Comparison of ENCODE assay signal across 11 cellular contexts in the genomic region with DNA sequence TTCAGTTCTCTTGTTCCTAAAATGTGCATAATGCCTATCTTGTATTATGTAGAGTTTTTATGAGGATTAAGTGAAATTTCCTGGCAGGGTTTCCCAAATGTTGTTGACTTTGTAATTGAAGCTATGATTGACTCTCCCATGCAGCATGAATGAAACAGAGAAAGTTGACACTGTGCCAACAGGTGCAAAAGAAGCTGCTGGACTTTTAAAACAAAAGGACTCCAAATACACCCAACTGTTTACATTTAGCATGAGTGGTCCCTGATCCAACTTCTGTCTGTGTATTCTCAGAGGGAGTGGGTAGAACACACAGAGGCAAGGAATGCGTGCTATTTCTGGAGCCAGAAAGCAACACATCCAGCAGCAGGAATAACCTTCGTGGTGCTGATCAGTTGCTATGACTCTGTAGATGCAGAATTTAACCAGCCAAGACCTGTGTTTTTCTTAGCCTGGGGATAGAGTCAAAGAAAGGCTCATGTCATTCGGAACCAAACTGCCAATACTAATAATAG. TPM values are rescaled to one million over a fixed set of nuclear protein-coding genes. Genes with fewer than 3 reads are reported as not detected.
DNase-seq lines count a peak whose midpoint lies in the region; ATAC-seq and TF ChIP-seq lines count a peak whose summit lies in the region.
"Had no signal": no experiment of that assay in that cellular context is flagged by ENCODE, and none has a peak within 500 bp of the region (broad histone marks: within the 10 kb centered on the region; RNA-seq: fewer than 3 reads in every experiment).

No MANE protein-coding gene starts in this region.

- H3K4me3 Mint-ChIP-seq in activated CD4-positive, alpha-beta T cell treated with anti-CD3 and anti-CD28 coated beads for 36 hours = no peak overlapping the region
- H3K4me3 Mint-ChIP-seq: activated naive CD8-positive, alpha-beta T cell treated with anti-CD3 and anti-CD28 coated beads, Interleukin-2, amount 10 ng/mL, durations not matched to agents 7 days and 5 days; H9 had no signal

- H3K4me2 ChIP-seq in GM23248 (ENCODE audit: unreplicated experiment) = no peak overlapping the region

- CTCF ChIA-PET in activated CD4-positive, alpha-beta T cell treated with anti-CD3 and anti-CD28 coated beads for 36 hours (lab: Charles Lee) = interaction anchor here (0.6 kb wide), 1 partner anchor 538 kb away, joined by 3 read pairs; no protein-coding TSS in a partner anchor

- intact Hi-C loops in psoas muscle (cut with DNase I) = no loop called here
- intact Hi-C loops in activated CD4-positive, alpha-beta T cell treated with anti-CD3 and anti-CD28 coated beads for 36 hours (cut with DNase I, micrococcal nuclease) = no loop called here

- H3K79me2 ChIP-seq in GM23248 (ENCODE audit: insufficient read depth) = no peaks in the 10 kb centered on the region

- H3K9me3 ChIP-seq in GM23248 (ENCODE audit: low read depth) (no peaks in the 10 kb centered on the region), psoas muscle (no peaks in the 10 kb centered on the region)
- H3K9me3 ChIP-seq: vagina had no signal

- no peaks in the 10 kb centered on the region for H4K20me1 ChIP-seq in GM23248 (ENCODE audit: insufficient read depth)

- in situ Hi-C loops in GM23248 (cut with MboI) = no loop called here

- H3K9me3 Mint-ChIP-seq in activated CD4-positive, alpha-beta T cell treated with anti-CD3 and anti-CD28 coated beads for 36 hours (ENCODE audit: low read depth) = no peaks in the 10 kb centered on the region
- H3K9me3 Mint-ChIP-seq: activated naive CD8-positive, alpha-beta T cell treated with anti-CD3 and anti-CD28 coated beads, Interleukin-2, amount 10 ng/mL, durations not matched to agents 7 days and 5 days; H9 had no signal

- DNase-seq in GM23248 = peak; percentile 72
- peak; percentile 73 for DNase-seq in NCI-H2196 (lab: John Stamatoyannopoulos, UW; ENCODE audit: unreplicated experiment)
- peak; percentile 20 to 24 for DNase-seq in dermis microvascular lymphatic vessel endothelial cell (ENCODE audit: low read depth in 2 of 2)
- no peak for DNase-seq in psoas muscle
- no peak for DNase-seq in substantia nigra (lab: John Stamatoyannopoulos, UW)
- no peak for DNase-seq in activated CD4-positive, alpha-beta T cell treated with anti-CD3 and anti-CD28 coated beads for 36 hours
- DNase-seq: activated naive CD8-positive, alpha-beta T cell treated with anti-CD3 and anti-CD28 coated beads, Interleukin-2, amount 10 ng/mL, durations not matched to agents 7 days and 5 days; H9 had no signal

- POLR2A ChIA-PET in activated CD4-positive, alpha-beta T cell treated with anti-CD3 and anti-CD28 coated beads for 36 hours (lab: Charles Lee) = no interaction called here

- peaks cover 5% of the 10 kb centered on the region for H3K27me3 Mint-ChIP-seq in activated CD4-positive, alpha-beta T cell treated with anti-CD3 and anti-CD28 coated beads for 36 hours

- no peak overlapping the region for H2AFZ ChIP-seq in GM23248

- no peak overlapping the region for H3K27ac Mint-ChIP-seq in activated CD4-positive, alpha-beta T cell treated with anti-CD3 and anti-CD28 coated beads for 36 hours
- H3K27ac Mint-ChIP-seq: activated naive CD8-positive, alpha-beta T cell treated with anti-CD3 and anti-CD28 coated beads, Interleukin-2, amount 10 ng/mL, durations not matched to agents 7 days and 5 days; H9 had no signal

- H3K36me3 ChIP-seq in GM23248 (ENCODE audit: low read depth) (no peaks in the 10 kb centered on the region), psoas muscle (ENCODE audit: insufficient read depth in 1 of 2, low read depth in 1 of 2) (no peaks in the 10 kb centered on the region)
- H3K36me3 ChIP-seq: vagina had no signal

- H3K36me3 Mint-ChIP-seq in activated CD4-positive, alpha-beta T cell treated with anti-CD3 and anti-CD28 coated beads for 36 hours (ENCODE audit: low read depth) = no peaks in the 10 kb centered on the region
- H3K36me3 Mint-ChIP-seq: activated naive CD8-positive, alpha-beta T cell treated with anti-CD3 and anti-CD28 coated beads, Interleukin-2, amount 10 ng/mL, durations not matched to agents 7 days and 5 days had no signal

- no peaks in the 10 kb centered on the region for H3K9me2 ChIP-seq in GM23248 (ENCODE audit: insufficient read depth)

- 58 to 60% methylated on average over 3 of the region's 3 CpGs for WGBS in GM23248 (ENCODE audit: low coverage in 1 of 2, low lambda C conversion rate in 2 of 2, missing lambda C conversion rate in 2 of 2), 2 experiments
- WGBS in psoas muscle, 3 donors = 21 to 34% (median 24%) methylated on average over 3 of the region's 3 CpGs

- H3K27ac ChIP-seq in GM23248 = no peak overlapping the region
- H3K27ac ChIP-seq in psoas muscle = peak overlapping the region; percentile 71
- no peak overlapping the region for H3K27ac ChIP-seq in substantia nigra (ENCODE audit: low read depth, low read length, poor library complexity, severe bottlenecking)
- H3K27ac ChIP-seq: vagina had no signal

- no peak overlapping the region for H3K9ac ChIP-seq in GM23248

- ATAC-seq in psoas muscle (peak; percentile 43 to 63 (median 51)), GM18868 (IDR thresholded peaks at IDR 0.05; ENCODE audit: unreplicated experiment) (no peak), HG03342 (IDR thresholded peaks at IDR 0.05; ENCODE audit: unreplicated experiment) (no peak)
- no peak for ATAC-seq in activated CD4-positive, alpha-beta T cell treated with anti-CD3 and anti-CD28 coated beads for 36 hours

- H3K27me3 ChIP-seq in GM23248 (replicated peaks; ENCODE audit: insufficient read depth) = no peaks in the 10 kb centered on the region
- H3K27me3 ChIP-seq in psoas muscle (ENCODE audit: insufficient read depth in 3 of 3, low read length in 2 of 3) = no peaks in the 10 kb centered on the region
- H3K27me3 ChIP-seq: vagina had no signal

- H3K4me1 Mint-ChIP-seq in activated CD4-positive, alpha-beta T cell treated with anti-CD3 and anti-CD28 coated beads for 36 hours = no peaks in the 10 kb centered on the region
- H3K4me1 Mint-ChIP-seq: activated naive CD8-positive, alpha-beta T cell treated with anti-CD3 and anti-CD28 coated beads, Interleukin-2, amount 10 ng/mL, durations not matched to agents 7 days and 5 days had no signal

- H3K4me1 ChIP-seq in GM23248 (ENCODE audit: insufficient read depth) (peaks cover 4% of the 10 kb centered on the region; the same call in 1 of the 2 replicates), psoas muscle (peaks cover 14% of the 10 kb centered on the region)

- no peak overlapping the region for H3K4me3 ChIP-seq in GM23248
- H3K4me3 ChIP-seq in psoas muscle = no peak overlapping the region
- H3K4me3 ChIP-seq: vagina had no signal

- H3F3A ChIP-seq in GM23248 (ENCODE audit: insufficient read depth) = 0 out of 2 replicates have a peak, but pooled peaks cover 5% of the 10 kb centered on the region

- TF ChIP-seq CTCF in psoas muscle (IDR thresholded peaks at IDR 0.05) = no peak

RNA-seq across cellular contexts. Expression of a gene that starts 14.4 kb away (rescaled TPM):
- total RNA-seq in GM23248 (2014; rRNA removed; shearing (Covaris generic)) = 0.13 TPM in 1 of 2 replicates, not detected in the other
- polyA plus RNA-seq in GM23248 (2016; fragmentation: Nextera tagmentation; extraction: Ambion mirVana) (not detected in 2 replicates), psoas muscle (10 to 100 TPM in 1 of 3 donors, 1 to 10 TPM in 2; 1.6 to 11.7 (median 6.7) TPM)
- total RNA-seq in dermis microvascular lymphatic vessel endothelial cell (0.77 and 1.5 TPM in 2 replicates), psoas muscle (10 to 100 TPM; 14.2 to 48.8 (median 25.1) TPM)
- under 1 TPM; 0.05 to 0.40 TPM for total RNA-seq in activated CD4-positive, alpha-beta T cell treated with anti-CD3 and anti-CD28 coated beads for 36 hours

Comparison
In these comparisons a context has a peak if more than half of its experiments do, and no peak if none do; other contexts are left out.
1. DNase-seq: peak in GM23248 (single experiment), NCI-H2196 (single experiment) and dermis microvascular lymphatic vessel endothelial cell (2 of 2); none in psoas muscle (0 of 2), substantia nigra (0 of 49) and activated CD4-positive, alpha-beta T cell treated with anti-CD3 and anti-CD28 coated beads for 36 hours (single experiment).
2. ATAC-seq: peak in psoas muscle (4 of 4); none in activated CD4-positive, alpha-beta T cell treated with anti-CD3 and anti-CD28 coated beads for 36 hours (single experiment), GM18868 (single experiment) and HG03342 (single experiment).